Comparison of ENCODE assay signal across 1 cellular context in the genomic region with DNA sequence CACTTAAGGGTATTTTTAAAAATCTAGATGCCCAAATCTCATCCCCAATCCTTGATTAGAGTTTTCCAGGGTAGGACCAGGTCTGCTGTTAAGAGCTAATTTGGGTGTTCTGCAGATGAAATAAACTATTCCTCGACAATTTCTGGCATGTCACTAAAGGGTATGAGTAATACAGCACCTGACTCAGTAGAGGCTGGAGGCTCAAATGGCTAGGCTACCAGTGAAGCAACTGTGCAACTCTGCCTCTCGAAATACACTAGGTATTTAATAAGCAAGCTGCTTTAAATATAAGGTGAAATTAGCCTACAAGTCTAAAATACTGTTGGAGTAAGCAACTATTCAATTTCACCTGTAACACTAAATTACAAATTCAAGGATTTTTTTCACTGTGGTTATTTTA.
TF ChIP-seq lines count a peak whose summit lies in the region.

No MANE protein-coding gene starts in this region.

TF ChIP-seq in GM12878, 131 proteins besides CTCF, POLR2A, EP300 and RAD21 (continued from another document):
- TF ChIP-seq, protein P1, sequence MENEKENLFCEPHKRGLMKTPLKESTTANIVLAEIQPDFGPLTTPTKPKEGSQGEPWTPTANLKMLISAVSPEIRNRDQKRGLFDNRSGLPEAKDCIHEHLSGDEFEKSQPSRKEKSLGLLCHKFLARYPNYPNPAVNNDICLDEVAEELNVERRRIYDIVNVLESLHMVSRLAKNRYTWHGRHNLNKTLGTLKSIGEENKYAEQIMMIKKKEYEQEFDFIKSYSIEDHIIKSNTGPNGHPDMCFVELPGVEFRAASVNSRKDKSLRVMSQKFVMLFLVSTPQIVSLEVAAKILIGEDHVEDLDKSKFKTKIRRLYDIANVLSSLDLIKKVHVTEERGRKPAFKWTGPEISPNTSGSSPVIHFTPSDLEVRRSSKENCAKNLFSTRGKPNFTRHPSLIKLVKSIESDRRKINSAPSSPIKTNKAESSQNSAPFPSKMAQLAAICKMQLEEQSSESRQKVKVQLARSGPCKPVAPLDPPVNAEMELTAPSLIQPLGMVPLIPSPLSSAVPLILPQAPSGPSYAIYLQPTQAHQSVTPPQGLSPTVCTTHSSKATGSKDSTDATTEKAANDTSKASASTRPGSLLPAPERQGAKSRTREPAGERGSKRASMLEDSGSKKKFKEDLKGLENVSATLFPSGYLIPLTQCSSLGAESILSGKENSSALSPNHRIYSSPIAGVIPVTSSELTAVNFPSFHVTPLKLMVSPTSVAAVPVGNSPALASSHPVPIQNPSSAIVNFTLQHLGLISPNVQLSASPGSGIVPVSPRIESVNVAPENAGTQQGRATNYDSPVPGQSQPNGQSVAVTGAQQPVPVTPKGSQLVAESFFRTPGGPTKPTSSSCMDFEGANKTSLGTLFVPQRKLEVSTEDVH (IDR thresholded peaks at IDR 0.05; ENCODE audit: low read depth, partially characterized antibody), result no peak
- TF ChIP-seq, protein P2, sequence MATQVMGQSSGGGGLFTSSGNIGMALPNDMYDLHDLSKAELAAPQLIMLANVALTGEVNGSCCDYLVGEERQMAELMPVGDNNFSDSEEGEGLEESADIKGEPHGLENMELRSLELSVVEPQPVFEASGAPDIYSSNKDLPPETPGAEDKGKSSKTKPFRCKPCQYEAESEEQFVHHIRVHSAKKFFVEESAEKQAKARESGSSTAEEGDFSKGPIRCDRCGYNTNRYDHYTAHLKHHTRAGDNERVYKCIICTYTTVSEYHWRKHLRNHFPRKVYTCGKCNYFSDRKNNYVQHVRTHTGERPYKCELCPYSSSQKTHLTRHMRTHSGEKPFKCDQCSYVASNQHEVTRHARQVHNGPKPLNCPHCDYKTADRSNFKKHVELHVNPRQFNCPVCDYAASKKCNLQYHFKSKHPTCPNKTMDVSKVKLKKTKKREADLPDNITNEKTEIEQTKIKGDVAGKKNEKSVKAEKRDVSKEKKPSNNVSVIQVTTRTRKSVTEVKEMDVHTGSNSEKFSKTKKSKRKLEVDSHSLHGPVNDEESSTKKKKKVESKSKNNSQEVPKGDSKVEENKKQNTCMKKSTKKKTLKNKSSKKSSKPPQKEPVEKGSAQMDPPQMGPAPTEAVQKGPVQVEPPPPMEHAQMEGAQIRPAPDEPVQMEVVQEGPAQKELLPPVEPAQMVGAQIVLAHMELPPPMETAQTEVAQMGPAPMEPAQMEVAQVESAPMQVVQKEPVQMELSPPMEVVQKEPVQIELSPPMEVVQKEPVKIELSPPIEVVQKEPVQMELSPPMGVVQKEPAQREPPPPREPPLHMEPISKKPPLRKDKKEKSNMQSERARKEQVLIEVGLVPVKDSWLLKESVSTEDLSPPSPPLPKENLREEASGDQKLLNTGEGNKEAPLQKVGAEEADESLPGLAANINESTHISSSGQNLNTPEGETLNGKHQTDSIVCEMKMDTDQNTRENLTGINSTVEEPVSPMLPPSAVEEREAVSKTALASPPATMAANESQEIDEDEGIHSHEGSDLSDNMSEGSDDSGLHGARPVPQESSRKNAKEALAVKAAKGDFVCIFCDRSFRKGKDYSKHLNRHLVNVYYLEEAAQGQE (IDR thresholded peaks at IDR 0.05; ENCODE audit: low read depth, low read length), result no peak
- TF ChIP-seq WRNIP1 (IDR thresholded peaks at IDR 0.05; ENCODE audit: borderline replicate concordance, low read depth, low read length) (no peak), TCF7 (IDR thresholded peaks at IDR 0.05; ENCODE audit: borderline replicate concordance) (no peak), EZH2 (IDR thresholded peaks at IDR 0.05; ENCODE audit: borderline replicate concordance, control insufficient read depth, low read depth, low read length) (no peak), CREB1 (IDR thresholded peaks at IDR 0.05; ENCODE audit: low read depth) (no peak), KAT2A (conservative IDR thresholded peaks at IDR 0.05; ENCODE audit: control insufficient read depth, low read depth, low read length) (no peak), NR2F1 (conservative IDR thresholded peaks at IDR 0.05) (no peak), TAF1 (IDR thresholded peaks at IDR 0.05; ENCODE audit: borderline replicate concordance, low read depth, low read length) (no peak), TARDBP (IDR thresholded peaks at IDR 0.05; ENCODE audit: borderline replicate concordance) (no peak), TCF12 (IDR thresholded peaks at IDR 0.05; ENCODE audit: low read depth, low read length) (no peak), POLR2AphosphoS5 (IDR thresholded peaks at IDR 0.05; ENCODE audit: low read length) (no peak), HDAC6 (IDR thresholded peaks at IDR 0.05; ENCODE audit: unreplicated experiment) (no peak), BCL11A (IDR thresholded peaks at IDR 0.05; ENCODE audit: low read depth, low read length) (no peak), LARP7 (IDR thresholded peaks at IDR 0.05) (no peak)
- TF ChIP-seq, protein P3, sequence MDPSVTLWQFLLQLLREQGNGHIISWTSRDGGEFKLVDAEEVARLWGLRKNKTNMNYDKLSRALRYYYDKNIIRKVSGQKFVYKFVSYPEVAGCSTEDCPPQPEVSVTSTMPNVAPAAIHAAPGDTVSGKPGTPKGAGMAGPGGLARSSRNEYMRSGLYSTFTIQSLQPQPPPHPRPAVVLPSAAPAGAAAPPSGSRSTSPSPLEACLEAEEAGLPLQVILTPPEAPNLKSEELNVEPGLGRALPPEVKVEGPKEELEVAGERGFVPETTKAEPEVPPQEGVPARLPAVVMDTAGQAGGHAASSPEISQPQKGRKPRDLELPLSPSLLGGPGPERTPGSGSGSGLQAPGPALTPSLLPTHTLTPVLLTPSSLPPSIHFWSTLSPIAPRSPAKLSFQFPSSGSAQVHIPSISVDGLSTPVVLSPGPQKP (IDR thresholded peaks at IDR 0.05; ENCODE audit: low read depth, low read length), result no peak
- TF ChIP-seq, protein P4, sequence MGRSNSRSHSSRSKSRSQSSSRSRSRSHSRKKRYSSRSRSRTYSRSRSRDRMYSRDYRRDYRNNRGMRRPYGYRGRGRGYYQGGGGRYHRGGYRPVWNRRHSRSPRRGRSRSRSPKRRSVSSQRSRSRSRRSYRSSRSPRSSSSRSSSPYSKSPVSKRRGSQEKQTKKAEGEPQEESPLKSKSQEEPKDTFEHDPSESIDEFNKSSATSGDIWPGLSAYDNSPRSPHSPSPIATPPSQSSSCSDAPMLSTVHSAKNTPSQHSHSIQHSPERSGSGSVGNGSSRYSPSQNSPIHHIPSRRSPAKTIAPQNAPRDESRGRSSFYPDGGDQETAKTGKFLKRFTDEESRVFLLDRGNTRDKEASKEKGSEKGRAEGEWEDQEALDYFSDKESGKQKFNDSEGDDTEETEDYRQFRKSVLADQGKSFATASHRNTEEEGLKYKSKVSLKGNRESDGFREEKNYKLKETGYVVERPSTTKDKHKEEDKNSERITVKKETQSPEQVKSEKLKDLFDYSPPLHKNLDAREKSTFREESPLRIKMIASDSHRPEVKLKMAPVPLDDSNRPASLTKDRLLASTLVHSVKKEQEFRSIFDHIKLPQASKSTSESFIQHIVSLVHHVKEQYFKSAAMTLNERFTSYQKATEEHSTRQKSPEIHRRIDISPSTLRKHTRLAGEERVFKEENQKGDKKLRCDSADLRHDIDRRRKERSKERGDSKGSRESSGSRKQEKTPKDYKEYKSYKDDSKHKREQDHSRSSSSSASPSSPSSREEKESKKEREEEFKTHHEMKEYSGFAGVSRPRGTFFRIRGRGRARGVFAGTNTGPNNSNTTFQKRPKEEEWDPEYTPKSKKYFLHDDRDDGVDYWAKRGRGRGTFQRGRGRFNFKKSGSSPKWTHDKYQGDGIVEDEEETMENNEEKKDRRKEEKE (IDR thresholded peaks at IDR 0.05), result no peak
- TF ChIP-seq, protein P5, sequence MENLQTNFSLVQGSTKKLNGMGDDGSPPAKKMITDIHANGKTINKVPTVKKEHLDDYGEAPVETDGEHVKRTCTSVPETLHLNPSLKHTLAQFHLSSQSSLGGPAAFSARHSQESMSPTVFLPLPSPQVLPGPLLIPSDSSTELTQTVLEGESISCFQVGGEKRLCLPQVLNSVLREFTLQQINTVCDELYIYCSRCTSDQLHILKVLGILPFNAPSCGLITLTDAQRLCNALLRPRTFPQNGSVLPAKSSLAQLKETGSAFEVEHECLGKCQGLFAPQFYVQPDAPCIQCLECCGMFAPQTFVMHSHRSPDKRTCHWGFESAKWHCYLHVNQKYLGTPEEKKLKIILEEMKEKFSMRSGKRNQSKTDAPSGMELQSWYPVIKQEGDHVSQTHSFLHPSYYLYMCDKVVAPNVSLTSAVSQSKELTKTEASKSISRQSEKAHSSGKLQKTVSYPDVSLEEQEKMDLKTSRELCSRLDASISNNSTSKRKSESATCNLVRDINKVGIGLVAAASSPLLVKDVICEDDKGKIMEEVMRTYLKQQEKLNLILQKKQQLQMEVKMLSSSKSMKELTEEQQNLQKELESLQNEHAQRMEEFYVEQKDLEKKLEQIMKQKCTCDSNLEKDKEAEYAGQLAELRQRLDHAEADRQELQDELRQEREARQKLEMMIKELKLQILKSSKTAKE (IDR thresholded peaks at IDR 0.05; ENCODE audit: low read depth, poor library complexity, severe bottlenecking), result no peak
